Comparison of ENCODE assay signal across 8 cellular contexts in the genomic region with DNA sequence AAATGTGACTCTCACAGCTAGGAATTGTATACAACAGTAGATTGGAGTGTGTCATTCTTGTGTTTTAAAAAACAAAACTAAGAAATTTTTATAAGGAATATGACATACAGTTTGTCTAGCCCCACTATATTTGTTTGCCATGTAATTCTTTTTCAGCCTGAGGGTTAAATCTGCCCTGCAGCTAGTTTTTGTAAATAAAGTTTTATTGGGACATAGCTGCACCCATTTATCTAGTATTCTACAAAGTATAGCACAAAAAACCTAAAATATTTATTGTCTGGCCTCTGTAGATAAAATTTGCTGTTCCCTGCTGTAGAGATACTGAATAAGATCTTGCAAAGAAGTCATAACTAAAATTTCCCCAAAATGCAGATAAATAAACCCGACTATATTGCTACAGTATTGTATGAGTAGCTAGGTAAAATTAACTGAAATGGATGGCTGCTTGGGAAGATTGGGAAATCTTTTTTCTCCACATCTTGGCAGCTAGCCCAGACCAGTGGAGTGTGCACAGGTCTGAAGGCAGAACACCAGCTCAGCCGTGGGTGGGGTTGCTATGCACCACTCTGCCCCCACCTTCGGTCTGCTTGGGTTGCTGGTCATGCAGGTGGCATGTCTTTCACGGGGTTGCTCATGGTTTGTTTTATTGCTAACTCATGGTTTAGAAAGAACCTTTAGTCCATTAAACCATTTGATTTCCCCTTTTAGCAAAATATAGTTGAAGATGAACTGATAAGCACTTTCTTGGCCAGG.
A peak's percentile ranks its signal among the peaks of the same experiment; 100 is the strongest.
DNase-seq lines count a peak whose midpoint lies in the region; ATAC-seq and TF ChIP-seq lines count a peak whose summit lies in the region.

No MANE protein-coding gene starts in this region.

- H3K9me3 ChIP-seq in CD8-positive, alpha-beta memory T cell (ENCODE audit: low read length) = no peaks in the 10 kb centered on the region

- no peak for DNase-seq in CD8-positive, alpha-beta memory T cell
- DNase-seq in NCI-H2107 treated with DMSO at 0.1 percent for 48 hours (lab: John Stamatoyannopoulos, UW; ENCODE audit: unreplicated experiment) (peak; percentile 66), astrocyte of the spinal cord (ENCODE audit: low read depth, low spot score) (peak; percentile 77), kidney tubule cell (ENCODE audit: low spot score) (peak; percentile 100), ureter (ENCODE audit: low spot score) (peak; percentile 88), GDM1 (lab: John Stamatoyannopoulos, UW) (no peak), DMS114 treated with DMSO at 0.1 percent for 48 hours (lab: John Stamatoyannopoulos, UW; ENCODE audit: unreplicated experiment) (no peak)

- no peaks in the 10 kb centered on the region for H3K27me3 ChIP-seq in CD8-positive, alpha-beta memory T cell (ENCODE audit: insufficient read depth, low read length, poor library complexity, severe bottlenecking)

- H3K4me3 Mint-ChIP-seq in CD8-positive, alpha-beta memory T cell = no peak overlapping the region

- in situ Hi-C loops in astrocyte of the spinal cord (cut with HindIII; ENCODE audit: low sequenced_read_pairs) = no loop called here

- ATAC-seq in GM21786 (IDR thresholded peaks at IDR 0.05; ENCODE audit: unreplicated experiment) = peak; percentile 50

- H3K27me3 Mint-ChIP-seq in CD8-positive, alpha-beta memory T cell = no peaks in the 10 kb centered on the region

- H3K27ac Mint-ChIP-seq in CD8-positive, alpha-beta memory T cell = peak overlapping the region in 6 of 8 donors; percentile 0 to 76 (median 42)

- no peaks in the 10 kb centered on the region for H3K9me3 Mint-ChIP-seq in CD8-positive, alpha-beta memory T cell

- CTCF ChIA-PET in CD8-positive, alpha-beta memory T cell (lab: Charles Lee) = interaction anchor here (0.9 to 6.7 kb wide), 14 partner anchors 9 to 170 kb away, joined by 3 to 133 read pairs (median 4); partner anchors contain the start of gene AFF1

- H3K36me3 Mint-ChIP-seq in CD8-positive, alpha-beta memory T cell = peaks cover 0 to 53% (median 5%) of the 10 kb centered on the region in 3 donors

- no peak overlapping the region for H3K4me3 ChIP-seq in CD8-positive, alpha-beta memory T cell (ENCODE audit: low read length)
- no peak overlapping the region for H3K4me3 ChIP-seq in astrocyte of the spinal cord (ENCODE audit: low read depth, low read length)

- H3K36me3 ChIP-seq in CD8-positive, alpha-beta memory T cell (ENCODE audit: insufficient read depth, low read length) = peaks cover 6% of the 10 kb centered on the region

- POLR2A ChIA-PET in CD8-positive, alpha-beta memory T cell (lab: Charles Lee) = no interaction called here

- H3K27ac ChIP-seq in CD8-positive, alpha-beta memory T cell (ENCODE audit: low read depth, low read length) = no peak overlapping the region

- TF ChIP-seq CTCF in astrocyte of the spinal cord (IDR thresholded peaks at IDR 0.05; ENCODE audit: low read depth, low read length) = no peak

- H3K4me1 Mint-ChIP-seq in CD8-positive, alpha-beta memory T cell = peaks cover 7 to 16% (median 9%) of the 10 kb centered on the region in 3 donors

- peaks cover 4% of the 10 kb centered on the region for H3K4me1 ChIP-seq in CD8-positive, alpha-beta memory T cell (ENCODE audit: insufficient read depth, low read length)

Comparison
In these comparisons a context has a peak if more than half of its experiments do, and no peak if none do; other contexts are left out.
1. DNase-seq: peak in NCI-H2107 treated with DMSO at 0.1 percent for 48 hours (single experiment), astrocyte of the spinal cord (single experiment), kidney tubule cell (single experiment) and ureter (single experiment); none in CD8-positive, alpha-beta memory T cell (0 of 5), GDM1 (single experiment) and DMS114 treated with DMSO at 0.1 percent for 48 hours (single experiment).